Comparison of ENCODE assay signal across 12 cellular contexts in genomic region chr5:139446956-139447779, GRCh38. TPM values are rescaled to one million over a fixed set of nuclear protein-coding genes. Genes with fewer than 3 reads are reported as not detected.
DNase-seq lines count a peak whose midpoint lies in the region; ATAC-seq, FAIRE-seq and TF ChIP-seq lines count a peak whose summit lies in the region.
"Had no signal": no experiment of that assay in that cellular context is flagged by ENCODE, and none has a peak within 500 bp of the region (broad histone marks: within the 10 kb centered on the region; RNA-seq: fewer than 3 reads in every experiment).

No MANE protein-coding gene starts in this region.

- peaks cover 7% of the 10 kb centered on the region for H3K9me3 Mint-ChIP-seq in activated naive CD8-positive, alpha-beta T cell treated with anti-CD3 and anti-CD28 coated beads for 36 hours
- H3K9me3 Mint-ChIP-seq: nephron progenitor cell had no signal

- FAIRE-seq in H54 (lab: Jason Lieb, UNC) = no peak

- no peaks in the 10 kb centered on the region for H3K27me3 Mint-ChIP-seq in activated naive CD8-positive, alpha-beta T cell treated with anti-CD3 and anti-CD28 coated beads for 36 hours

- TF ChIP-seq POLR2A in H54 (IDR thresholded peaks at IDR 0.05; ENCODE audit: low read depth, low read length) = no peak
- no peak for TF ChIP-seq POLR2A in gastrocnemius medialis (IDR thresholded peaks at IDR 0.05)

- peak overlapping the region; percentile 87 for H3K27ac Mint-ChIP-seq in activated naive CD8-positive, alpha-beta T cell treated with anti-CD3 and anti-CD28 coated beads for 36 hours
- H3K27ac Mint-ChIP-seq: nephron progenitor cell had no signal

- H3K4me3 ChIP-seq in gastrocnemius medialis = no peak overlapping the region

- no peaks in the 10 kb centered on the region for H3K27me3 ChIP-seq in gastrocnemius medialis

- H3K36me3 ChIP-seq in gastrocnemius medialis = no peaks in the 10 kb centered on the region

- ATAC-seq in GM18858 (IDR thresholded peaks at IDR 0.05; ENCODE audit: unreplicated experiment) (peak; percentile 62), HG02938 (IDR thresholded peaks at IDR 0.05; ENCODE audit: unreplicated experiment) (peak; percentile 49), gastrocnemius medialis (no peak), GM21737 (IDR thresholded peaks at IDR 0.05; ENCODE audit: unreplicated experiment) (no peak), left ventricle myocardium superior (no peak)

- no peaks in the 10 kb centered on the region for H3K4me1 ChIP-seq in gastrocnemius medialis

- in situ Hi-C loops in gastrocnemius medialis (cut with MboI; ENCODE audit: low sequenced_read_pairs in 4 of 4) = no loop called here

- no peak overlapping the region for H3K27ac ChIP-seq in gastrocnemius medialis

- peak; percentile 42 for DNase-seq in A172 (ENCODE audit: low spot score)
- no peak for DNase-seq in activated naive CD8-positive, alpha-beta T cell treated with anti-CD3 and anti-CD28 coated beads for 36 hours
- no peak for DNase-seq in H54 (ENCODE audit: insufficient read length, low spot score)
- no peak for DNase-seq in gastrocnemius medialis
- DNase-seq in left ventricle myocardium superior = no peak
- DNase-seq: HCEC 1CT, NCI-H1417 treated with DMSO at 0.1 percent for 48 hours, nephron progenitor cell had no signal

- peaks cover 46% of the 10 kb centered on the region for H3K4me1 Mint-ChIP-seq in activated naive CD8-positive, alpha-beta T cell treated with anti-CD3 and anti-CD28 coated beads for 36 hours

- no peak overlapping the region for H3K4me3 Mint-ChIP-seq in activated naive CD8-positive, alpha-beta T cell treated with anti-CD3 and anti-CD28 coated beads for 36 hours
- H3K4me3 Mint-ChIP-seq: nephron progenitor cell had no signal

- H3K36me3 Mint-ChIP-seq in activated naive CD8-positive, alpha-beta T cell treated with anti-CD3 and anti-CD28 coated beads for 36 hours = peaks cover 14% of the 10 kb centered on the region

- intact Hi-C loops in gastrocnemius medialis (cut with DNase I; ENCODE audit: low total_unique reads) = no loop called here
- intact Hi-C loops in left ventricle myocardium superior (cut with micrococcal nuclease) = no loop called here

- no peak for TF ChIP-seq CTCF in gastrocnemius medialis (IDR thresholded peaks at IDR 0.05 in 4 of 5, conservative IDR thresholded peaks at IDR 0.05 in 1 of 5)

- H3K9me3 ChIP-seq in gastrocnemius medialis = no peaks in the 10 kb centered on the region

RNA-seq across cellular contexts. Expression of gene DNAJC18, which starts 7.8 kb away (rescaled TPM):
- total RNA-seq in A172 (2014; rRNA removed; shearing (Covaris generic)) = 6.4 and 8.2 TPM in 2 replicates
- total RNA-seq in activated naive CD8-positive, alpha-beta T cell treated with anti-CD3 and anti-CD28 coated beads for 36 hours = 10 to 100 TPM; 20.5 to 21.8 TPM
- total RNA-seq in gastrocnemius medialis (10 to 100 TPM in 3 of 4 donors, 1 to 10 TPM in 1; 5.1 to 21.7 (median 13.3) TPM), left ventricle myocardium superior (10.5 TPM)

RNA-seq across cellular contexts. Expression of gene ECSCR, which starts 15.4 kb away (rescaled TPM):
- 0.62 and 1.8 TPM in 2 replicates for total RNA-seq in A172 (2014; rRNA removed; shearing (Covaris generic))
- under 1 TPM; 0.36 to 0.49 TPM for total RNA-seq in activated naive CD8-positive, alpha-beta T cell treated with anti-CD3 and anti-CD28 coated beads for 36 hours
- total RNA-seq in gastrocnemius medialis = 1 to 10 TPM; 5.4 to 8.9 (median 6.9) TPM
- total RNA-seq in left ventricle myocardium superior = 20.6 TPM
- total RNA-seq: SK-MEL-5 had no signal

RNA-seq across cellular contexts. Expression of gene SMIM33, which starts 23.6 kb away (rescaled TPM):
- not detected in 2 replicates for total RNA-seq in A172 (2014; rRNA removed; shearing (Covaris generic))
- under 1 TPM in 1 of 2 experiments, not detected in 1; 0.16 TPM for total RNA-seq in activated naive CD8-positive, alpha-beta T cell treated with anti-CD3 and anti-CD28 coated beads for 36 hours
- total RNA-seq in gastrocnemius medialis (not detected), left ventricle myocardium superior (not detected)
- total RNA-seq: SK-MEL-5 had no signal

RNA-seq across cellular contexts. Expression of gene STING1, which starts 35.4 kb away (rescaled TPM):
- total RNA-seq in A172 (2014; rRNA removed; shearing (Covaris generic)) = 32.2 and 39.0 TPM in 2 replicates
- 10 to 100 TPM; 37.4 to 40.5 TPM for total RNA-seq in activated naive CD8-positive, alpha-beta T cell treated with anti-CD3 and anti-CD28 coated beads for 36 hours
- total RNA-seq in gastrocnemius medialis = 10 to 100 TPM; 10.1 to 12.5 (median 10.9) TPM
- total RNA-seq in left ventricle myocardium superior = 46.3 TPM

RNA-seq across cellular contexts. Expression of gene SPATA24, which starts 43.3 kb away (rescaled TPM):
- total RNA-seq in A172 (2014; rRNA removed; shearing (Covaris generic)) = 9.9 and 18.7 TPM in 2 replicates
- total RNA-seq in activated naive CD8-positive, alpha-beta T cell treated with anti-CD3 and anti-CD28 coated beads for 36 hours = 1 to 10 TPM; 2.2 to 4.0 TPM
- total RNA-seq in gastrocnemius medialis (10 to 100 TPM in 3 of 4 donors, 1 to 10 TPM in 1; 6.8 to 24.1 (median 12.5) TPM), left ventricle myocardium superior (17.3 TPM)

Comparison
In these comparisons a context has a peak if more than half of its experiments do, and no peak if none do; other contexts are left out.
1. ATAC-seq: peak in GM18858 (single experiment) and HG02938 (single experiment); none in gastrocnemius medialis (0 of 2), GM21737 (single experiment) and left ventricle myocardium superior (single experiment).